2 cellular contexts compared by ENCODE assay signal in genomic region chr11:84260862-84261261, GRCh38.
TF ChIP-seq lines count a peak whose summit lies in the region.

No MANE protein-coding gene starts in this region.

TF ChIP-seq in SK-N-SH treated with all-trans-retinoic acid at 6 μM for 48 hours, 23 proteins besides CTCF, POLR2A, EP300 and RAD21 (continued from another document):
- TF ChIP-seq POU6F1 (CRISPR knock-in tag; IDR thresholded peaks at IDR 0.05; ENCODE audit: borderline replicate concordance, low read depth), result no peak
- no peak for TF ChIP-seq CREB5 (CRISPR knock-in tag; IDR thresholded peaks at IDR 0.05; ENCODE audit: low read depth)
- TF ChIP-seq PPARA (CRISPR knock-in tag; IDR thresholded peaks at IDR 0.05; ENCODE audit: borderline replicate concordance), result no peak
- TF ChIP-seq GLIS3 (CRISPR knock-in tag; IDR thresholded peaks at IDR 0.05), result no peak
- TF ChIP-seq SNAI2 (CRISPR knock-in tag; IDR thresholded peaks at IDR 0.05), result no peak
- TF ChIP-seq ARNTL (CRISPR knock-in tag; IDR thresholded peaks at IDR 0.05; ENCODE audit: borderline replicate concordance, low read depth), result no peak
- TF ChIP-seq TCF4 (CRISPR knock-in tag; IDR thresholded peaks at IDR 0.05; ENCODE audit: borderline replicate concordance), result no peak
- TF ChIP-seq BACH2 (CRISPR knock-in tag; IDR thresholded peaks at IDR 0.05; ENCODE audit: borderline replicate concordance), result no peak
- no peak for TF ChIP-seq ZNF8 (CRISPR knock-in tag; IDR thresholded peaks at IDR 0.05)
- no peak for TF ChIP-seq ZFP3 (CRISPR knock-in tag; IDR thresholded peaks at IDR 0.05)
- TF ChIP-seq CSRNP3 (CRISPR knock-in tag; IDR thresholded peaks at IDR 0.05), result no peak
- TF ChIP-seq ZNF70 (CRISPR knock-in tag; IDR thresholded peaks at IDR 0.05), result no peak
- TF ChIP-seq OSR1 (CRISPR knock-in tag; IDR thresholded peaks at IDR 0.05), result no peak
- TF ChIP-seq ZFP30 (CRISPR knock-in tag; IDR thresholded peaks at IDR 0.05), result no peak
- TF ChIP-seq RARB (CRISPR knock-in tag; IDR thresholded peaks at IDR 0.05), result no peak
- no peak for TF ChIP-seq ISL1 (CRISPR knock-in tag; IDR thresholded peaks at IDR 0.05)

TF ChIP-seq in SK-N-SH, 30 proteins besides CTCF, POLR2A, EP300 and RAD21 (continued from another document):
- TF ChIP-seq TEAD4 (IDR thresholded peaks at IDR 0.05; ENCODE audit: borderline replicate concordance, insufficient read depth) (no peak), SMC3 (IDR thresholded peaks at IDR 0.05; ENCODE audit: low read depth, low read length) (no peak), MEF2A (IDR thresholded peaks at IDR 0.05; ENCODE audit: borderline replicate concordance, low read depth) (no peak), GABPA (IDR thresholded peaks at IDR 0.05; ENCODE audit: low read depth) (no peak), RFX5 (IDR thresholded peaks at IDR 0.05; ENCODE audit: low read length) (no peak), MXI1 (IDR thresholded peaks at IDR 0.05; ENCODE audit: low read depth, low read length) (no peak), FOXM1 (IDR thresholded peaks at IDR 0.05; ENCODE audit: low read depth) (no peak), GATA2 (CRISPR knock-in tag; IDR thresholded peaks at IDR 0.05) (no peak), ZBTB33 (IDR thresholded peaks at IDR 0.05; ENCODE audit: borderline replicate concordance, low read depth) (no peak), TCF12 (IDR thresholded peaks at IDR 0.05) (no peak), SIN3A (IDR thresholded peaks at IDR 0.05; ENCODE audit: borderline replicate concordance, low read depth, low read length) (no peak), PBX3 (IDR thresholded peaks at IDR 0.05) (no peak), TAF1 (IDR thresholded peaks at IDR 0.05; ENCODE audit: borderline replicate concordance, low read depth, low read length) (no peak), ELF1 (IDR thresholded peaks at IDR 0.05) (no peak), RXRA (IDR thresholded peaks at IDR 0.05; ENCODE audit: borderline replicate concordance, low read depth) (no peak)
